Comparison of ENCODE assay signal across 20 cellular contexts in genomic region chr5:74608754-74609576, GRCh38.
"Had no signal": no experiment of that assay in that cellular context is flagged by ENCODE, and none has a peak within 500 bp of the region (broad histone marks: within the 10 kb centered on the region; RNA-seq: fewer than 3 reads in every experiment).

No MANE protein-coding gene starts in this region.

- DNase-seq: activated CD4-positive, alpha-beta T cell treated with anti-CD3 and anti-CD28 coated beads, Interleukin-2, amount 50 U/mL, for 1 hour; activated CD8-positive, alpha-beta memory T cell treated with anti-CD3 and anti-CD28 coated beads for 24 hours; activated effector memory CD4-positive, alpha-beta T cell treated with Interleukin-2 at 50 U/mL for 16 hours; activated naive CD4-positive, alpha-beta T cell treated with anti-CD3 and anti-CD28 coated beads, Interleukin-2, amount 50 U/mL, for 16 hours; cerebellar nuclear complex; cortex of kidney; erythroblast; foreskin melanocyte; glutamatergic neuron; hippocampal formation; left cardiac atrium; mesendoderm; natural killer cell; sigmoid colon; stimulated activated CD4-positive, alpha-beta T cell treated with anti-CD3 and anti-CD28 coated beads, Interleukin-4, amount 100 ng/mL, for 24 hours; thyroid gland had no signal

- H3K27me3 ChIP-seq: sigmoid colon, thyroid gland had no signal

- H3K9me3 ChIP-seq: sigmoid colon, thyroid gland had no signal

- H3K4me3 ChIP-seq: sigmoid colon, thyroid gland had no signal

- ATAC-seq: left cardiac atrium; natural killer cell; stimulated activated memory B cell treated with anti-CD40 and anti-IgM and Interleukin-4, amounts not matched to agents 10 μg/mL and 1 μg/mL and 100 μg/mL, for 72 hours had no signal

- H3K27ac ChIP-seq: sigmoid colon, thyroid gland had no signal

- FAIRE-seq: bronchial epithelial cell, endometrium, islet of Langerhans had no signal

- H3K36me3 ChIP-seq: sigmoid colon, thyroid gland had no signal

- H3K4me1 ChIP-seq: sigmoid colon had no signal
